ENCODE assay signal across 1 cellular context in the genomic region with DNA sequence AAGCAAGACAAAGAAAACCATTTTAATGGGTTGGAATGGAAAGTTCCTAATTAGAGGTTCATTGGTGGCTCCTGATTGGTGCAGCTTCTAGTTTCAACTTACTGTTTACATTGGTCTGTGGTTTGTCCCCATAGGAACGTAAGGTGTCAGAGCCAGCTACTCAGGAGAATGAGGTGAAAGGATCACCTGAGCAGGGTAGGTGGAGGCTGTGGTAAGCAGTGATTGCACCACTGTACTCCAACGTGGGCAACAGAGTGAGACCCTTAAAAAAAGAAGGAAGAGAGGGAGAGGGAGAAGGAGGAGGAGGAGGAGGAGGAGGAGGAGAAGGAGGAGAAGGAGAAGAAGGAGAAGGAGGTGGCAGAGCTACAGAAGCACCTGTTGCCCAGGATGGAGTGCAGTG.
TF ChIP-seq lines count a peak whose summit lies in the region.

No MANE protein-coding gene starts in this region.

TF ChIP-seq in H1, 55 proteins besides CTCF, POLR2A, EP300 and RAD21:
- TF ChIP-seq CHD2 (IDR thresholded peaks at IDR 0.05; ENCODE audit: low read length) (no peak), YY1 (IDR thresholded peaks at IDR 0.05; ENCODE audit: low read depth, low read length) (no peak), RNF2 (IDR thresholded peaks at IDR 0.05; ENCODE audit: borderline replicate concordance, low read depth, low read length, missing control alignments, poor library complexity, severe bottlenecking) (no peak), PHF8 (conservative IDR thresholded peaks at IDR 0.05; ENCODE audit: low read depth, low read length) (no peak), TEAD4 (IDR thresholded peaks at IDR 0.05; ENCODE audit: low read depth, low read length) (no peak), TAF7 (optimal IDR thresholded peaks at IDR 0.05; ENCODE audit: borderline replicate concordance, low read depth, low read length) (no peak), HDAC6 (IDR thresholded peaks at IDR 0.05; ENCODE audit: low read depth, low read length) (no peak), SAP30 (IDR thresholded peaks at IDR 0.05; ENCODE audit: insufficient read depth, insufficient replicate concordance, low read length) (no peak), SIN3A (conservative IDR thresholded peaks at IDR 0.05 in 1 of 2, IDR thresholded peaks at IDR 0.05 in 1 of 2; ENCODE audit: low read depth in 1 of 2, low read length in 2 of 2) (no peak), NRF1 (IDR thresholded peaks at IDR 0.05; ENCODE audit: low read depth, low read length) (no peak), GABPA (IDR thresholded peaks at IDR 0.05; ENCODE audit: borderline replicate concordance, insufficient read depth, low read length) (no peak), BACH1 (IDR thresholded peaks at IDR 0.05; ENCODE audit: low read length) (no peak), TCF12 (IDR thresholded peaks at IDR 0.05; ENCODE audit: low read depth, low read length) (no peak)
- TF ChIP-seq, protein P1, sequence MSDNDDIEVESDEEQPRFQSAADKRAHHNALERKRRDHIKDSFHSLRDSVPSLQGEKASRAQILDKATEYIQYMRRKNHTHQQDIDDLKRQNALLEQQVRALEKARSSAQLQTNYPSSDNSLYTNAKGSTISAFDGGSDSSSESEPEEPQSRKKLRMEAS (IDR thresholded peaks at IDR 0.05): no peak
